ENCODE assay signal across 7 cellular contexts in the genomic region with DNA sequence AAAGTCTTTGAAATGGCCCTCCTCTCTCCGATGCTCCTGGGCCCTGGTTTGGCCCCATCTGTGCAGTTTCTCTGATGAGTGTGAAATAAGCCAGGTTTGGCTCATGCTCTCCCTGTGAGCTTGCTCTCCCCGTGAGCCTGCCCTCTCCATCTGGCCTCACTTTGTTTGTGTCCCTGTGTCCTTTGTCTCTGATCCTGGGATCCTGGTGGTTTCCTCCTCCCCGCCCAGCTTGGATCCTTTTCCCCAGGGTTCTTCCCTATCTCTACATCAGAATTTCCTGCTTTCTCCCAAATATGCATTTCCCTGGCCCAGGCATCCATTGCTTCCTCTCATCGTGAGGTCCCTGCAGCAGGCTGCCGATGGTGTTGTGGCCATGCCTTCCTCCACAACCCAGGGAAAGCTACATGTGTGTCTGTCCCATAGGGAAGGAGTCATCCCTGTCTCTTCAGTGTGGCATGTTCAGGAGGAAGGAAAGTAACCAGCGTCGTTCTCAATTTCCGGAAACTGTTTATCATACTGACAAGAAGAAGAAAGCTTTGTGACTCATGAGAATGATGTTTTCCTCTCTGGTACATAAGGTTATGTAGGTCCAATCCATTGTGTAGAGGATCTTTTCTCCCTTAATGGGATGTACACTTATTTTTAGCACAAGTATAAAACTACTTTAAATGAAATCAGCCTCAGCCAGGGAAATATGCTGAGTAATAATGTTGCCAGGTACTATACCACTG.
DNase-seq lines count a peak whose midpoint lies in the region; ATAC-seq, FAIRE-seq and TF ChIP-seq lines count a peak whose summit lies in the region.
"Not testable (repeated sequence)": the region's sequence is repeated elsewhere in the genome, so short reads cannot be mapped to it uniquely, and the experiment has no call there.

No MANE protein-coding gene starts in this region.

- H3K27me3 ChIP-seq in RWPE2 (ENCODE audit: insufficient read depth, poor library complexity, severe bottlenecking); astrocyte (ENCODE audit: insufficient read depth, low read length); heart left ventricle: not testable (repeated sequence)

- H3K4me1 ChIP-seq in RWPE2 (ENCODE audit: insufficient read depth, poor library complexity, severe bottlenecking): peaks cover 16% of the 10 kb centered on the region
- not testable (repeated sequence) for H3K4me1 ChIP-seq in astrocyte (ENCODE audit: insufficient read depth, low read length); heart left ventricle

- CTCF ChIA-PET in Calu3 (lab: Charles Lee): not testable (repeated sequence)

- H3K4me3 ChIP-seq in RWPE2 (ENCODE audit: severe bottlenecking); astrocyte (ENCODE audit: insufficient read depth, low read depth, low read length); heart left ventricle: not testable (repeated sequence)

- intact Hi-C loops in Calu3 (cut with micrococcal nuclease; ENCODE audit: unreplicated experiment); heart left ventricle (cut with DNase I): not testable (repeated sequence)

- H2AFZ ChIP-seq in astrocyte (ENCODE audit: low read depth, low read length): not testable (repeated sequence)

- H3K4me3 Mint-ChIP-seq in Calu3 (ENCODE audit: low read depth, unreplicated experiment); astrocyte (ENCODE audit: unreplicated experiment); endothelial cell (ENCODE audit: unreplicated experiment); osteocyte (ENCODE audit: unreplicated experiment): not testable (repeated sequence)

- not testable (repeated sequence) for H3K36me3 Mint-ChIP-seq in Calu3 (ENCODE audit: insufficient read depth, unreplicated experiment); astrocyte (ENCODE audit: low read depth, unreplicated experiment); endothelial cell (ENCODE audit: low read depth, unreplicated experiment); osteocyte (ENCODE audit: unreplicated experiment)

- not testable (repeated sequence) for TF ChIP-seq POLR2A in heart left ventricle (IDR thresholded peaks at IDR 0.05)

- 55 to 75% (median 65%) methylated on average over 6 to 8 of the region's 8 CpGs for WGBS in heart left ventricle, 4 donors

- not testable (repeated sequence) for ATAC-seq in RWPE2 (ENCODE audit: low read depth); heart left ventricle

- H3K27me3 Mint-ChIP-seq in Calu3 (ENCODE audit: unreplicated experiment); astrocyte (ENCODE audit: low read depth, unreplicated experiment); endothelial cell (ENCODE audit: unreplicated experiment); osteocyte (ENCODE audit: unreplicated experiment): not testable (repeated sequence)

- not testable (repeated sequence) for H3K36me3 ChIP-seq in RWPE2 (ENCODE audit: low read depth); astrocyte (ENCODE audit: insufficient read depth, low read length); heart left ventricle

- H3K27ac Mint-ChIP-seq in Calu3 (ENCODE audit: unreplicated experiment) (peak overlapping the region; percentile 66), astrocyte (ENCODE audit: unreplicated experiment) (peak overlapping the region; percentile 83), endothelial cell (ENCODE audit: unreplicated experiment) (peak overlapping the region; percentile 85), osteocyte (ENCODE audit: unreplicated experiment) (peak overlapping the region; percentile 78)

- DNase-seq in Calu3; RWPE2 (ENCODE audit: low spot score); endothelial cell (ENCODE audit: low spot score): not testable (repeated sequence)
- DNase-seq in HS-5 (ENCODE audit: low read depth) (peak; percentile 4), astrocyte (ENCODE audit: low read depth) (peak; percentile 26), heart left ventricle (peak in 1 of 5 donors; percentile 29), osteocyte (ENCODE audit: extremely low spot score, unreplicated experiment) (peak; percentile 34)

- not testable (repeated sequence) for H3K79me2 ChIP-seq in astrocyte (ENCODE audit: insufficient read depth, low read length)

- not testable (repeated sequence) for BruUV-seq in Calu3 (replicated peaks; lab: Mats Ljungman, UMichigan)

- not testable (repeated sequence) for H3K4me1 Mint-ChIP-seq in Calu3 (ENCODE audit: low read depth, unreplicated experiment); astrocyte (ENCODE audit: low read depth, unreplicated experiment); endothelial cell (ENCODE audit: unreplicated experiment)
- peaks cover 20% of the 10 kb centered on the region for H3K4me1 Mint-ChIP-seq in osteocyte (ENCODE audit: unreplicated experiment)

- not testable (repeated sequence) for H3K9me3 Mint-ChIP-seq in Calu3 (ENCODE audit: low read depth, unreplicated experiment); astrocyte (ENCODE audit: unreplicated experiment); endothelial cell (ENCODE audit: unreplicated experiment); osteocyte (ENCODE audit: unreplicated experiment)

- not testable (repeated sequence) for H3K9ac ChIP-seq in astrocyte (ENCODE audit: low read length)

- peak overlapping the region; percentile 95 for H3K27ac ChIP-seq in RWPE2 (ENCODE audit: poor library complexity, severe bottlenecking)
- H3K27ac ChIP-seq in astrocyte (ENCODE audit: low read depth, low read length): peak overlapping the region; percentile 66
- H3K27ac ChIP-seq in heart left ventricle: peak overlapping the region; percentile 11 to 70 (median 52)

- not testable (repeated sequence) for H4K20me1 ChIP-seq in astrocyte (ENCODE audit: insufficient read depth, low read length)

- not testable (repeated sequence) for TF ChIP-seq CTCF in Calu3 (IDR thresholded peaks at IDR 0.05; ENCODE audit: unreplicated experiment); RWPE2 (IDR thresholded peaks at IDR 0.05; ENCODE audit: poor library complexity, severe bottlenecking); astrocyte (IDR thresholded peaks at IDR 0.05; ENCODE audit: insufficient read depth, low read depth, low read length); endothelial cell (IDR thresholded peaks at IDR 0.05; ENCODE audit: unreplicated experiment); heart left ventricle (IDR thresholded peaks at IDR 0.05); osteocyte (IDR thresholded peaks at IDR 0.05)

- not testable (repeated sequence) for H3K4me2 ChIP-seq in astrocyte (ENCODE audit: low read length)

- FAIRE-seq in astrocyte (lab: Jason Lieb, UNC): not testable (repeated sequence)

- not testable (repeated sequence) for H3K9me3 ChIP-seq in RWPE2 (ENCODE audit: severe bottlenecking); astrocyte (ENCODE audit: insufficient read depth, low read depth, low read length); heart left ventricle
